8 cellular contexts compared by ENCODE assay signal in the genomic region with DNA sequence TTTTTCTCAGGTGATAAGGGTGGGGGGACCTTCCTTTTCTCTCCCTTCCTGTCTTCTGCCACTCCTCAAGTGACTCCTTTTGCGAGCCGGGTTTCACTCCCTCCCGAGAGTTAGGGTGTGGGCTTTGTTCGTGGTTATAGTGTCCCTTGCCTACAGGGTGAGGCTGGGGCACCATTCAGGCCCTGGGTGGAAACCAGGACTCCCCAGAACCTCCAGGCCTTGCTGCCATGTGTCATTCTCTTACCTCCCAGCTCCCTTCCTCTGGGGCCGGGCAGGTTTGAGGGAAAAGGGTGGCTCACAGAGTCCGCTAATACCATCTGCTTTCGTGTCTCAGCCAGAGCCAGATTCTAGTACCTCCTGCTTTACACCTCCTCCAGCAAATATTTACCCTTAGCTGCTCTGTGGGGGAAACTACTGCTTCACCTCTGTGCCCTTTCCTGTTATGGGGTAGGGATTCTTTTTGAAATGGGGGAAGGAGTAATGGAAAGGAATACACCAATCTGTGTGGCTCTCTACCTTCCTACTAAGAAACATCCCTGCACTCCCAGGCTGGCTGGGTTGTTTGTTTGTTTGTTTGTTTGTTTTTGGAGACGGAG. TPM values are rescaled to one million over a fixed set of nuclear protein-coding genes. Genes with fewer than 3 reads are reported as not detected.
A peak's percentile ranks its signal among the peaks of the same experiment; 100 is the strongest.
DNase-seq lines count a peak whose midpoint lies in the region; ATAC-seq and TF ChIP-seq lines count a peak whose summit lies in the region.

No MANE protein-coding gene starts in this region.

- no peaks in the 10 kb centered on the region for H3K27me3 ChIP-seq in heart left ventricle
- H3K27me3 ChIP-seq in lower lobe of right lung (ENCODE audit: low read depth), result no peaks in the 10 kb centered on the region
- H3K27me3 ChIP-seq in vagina, result no peaks in the 10 kb centered on the region

- intact Hi-C loops in heart left ventricle (cut with DNase I), result loop anchor here in 6 of 10 donors (5.0 to 10.0 kb wide), 5 partner anchors 42 to 185 kb away; a partner anchor contains a TSS
- intact Hi-C loops in cardiac septum (cut with DNase I), result loop anchor here (2.0 kb wide), 1 partner anchor 41 kb away; no protein-coding TSS in a partner anchor
- intact Hi-C loops in lower lobe of right lung (cut with DNase I), result no loop called here
- intact Hi-C loops in vagina (cut with DNase I), result no loop called here

- peak in 2 of 4 donors; percentile 2 for ATAC-seq in heart left ventricle
- peak in 1 of 2 donors; percentile 0 for ATAC-seq in lower lobe of right lung
- no peak for ATAC-seq in HG03565 (IDR thresholded peaks at IDR 0.05; ENCODE audit: unreplicated experiment)

- DNase-seq in heart left ventricle (peak in 1 of 5 donors; percentile 38), cardiac septum (ENCODE audit: low spot score) (no peak), astrocyte of the spinal cord (ENCODE audit: low read depth, low spot score) (no peak), lower lobe of right lung (no peak), vagina (ENCODE audit: extremely low spot score in 2 of 2) (no peak), ureter (ENCODE audit: low spot score) (no peak)
- no peak for DNase-seq in NK-92 treated with Interleukin-12 subunit alpha and Interleukin-12 subunit beta, amount 100 ng/mL, for 24 hours (lab: John Stamatoyannopoulos, UW)

- no peak for TF ChIP-seq CTCF in heart left ventricle (IDR thresholded peaks at IDR 0.05)
- TF ChIP-seq CTCF in astrocyte of the spinal cord (IDR thresholded peaks at IDR 0.05; ENCODE audit: low read depth, low read length), result no peak
- TF ChIP-seq CTCF in lower lobe of right lung (IDR thresholded peaks at IDR 0.05), result no peak
- TF ChIP-seq CTCF in vagina (IDR thresholded peaks at IDR 0.05), result no peak

- 15 to 19% (median 18%) methylated on average over 8 of the region's 8 CpGs for WGBS in heart left ventricle, 4 donors

- TF ChIP-seq POLR2A in heart left ventricle (IDR thresholded peaks at IDR 0.05) (no peak), vagina (IDR thresholded peaks at IDR 0.05) (no peak)

- in situ Hi-C loops in astrocyte of the spinal cord (cut with HindIII; ENCODE audit: low sequenced_read_pairs), result no loop called here

- H3K4me1 ChIP-seq in heart left ventricle (peaks cover 23 to 67% (median 59%) of the 10 kb centered on the region in 12 donors), lower lobe of right lung (peaks cover 66% of the 10 kb centered on the region), vagina (peaks cover 70% of the 10 kb centered on the region)

- peak overlapping the region; percentile 73 to 99 (median 96) for H3K27ac ChIP-seq in heart left ventricle
- peak overlapping the region; percentile 88 for H3K27ac ChIP-seq in lower lobe of right lung
- peak overlapping the region; percentile 97 for H3K27ac ChIP-seq in vagina

- H3K4me3 ChIP-seq in heart left ventricle, result peak overlapping the region; percentile 62 to 100 (median 92)
- H3K4me3 ChIP-seq in astrocyte of the spinal cord (ENCODE audit: low read depth, low read length), result peak overlapping the region; percentile 100
- peak overlapping the region; percentile 83 for H3K4me3 ChIP-seq in lower lobe of right lung
- H3K4me3 ChIP-seq in vagina, result peak overlapping the region; percentile 97 to 99

- H3K36me3 ChIP-seq in heart left ventricle (peaks cover 0 to 10% (median 2%) of the 10 kb centered on the region in 9 donors), lower lobe of right lung (no peaks in the 10 kb centered on the region), vagina (no peaks in the 10 kb centered on the region)

- no peaks in the 10 kb centered on the region for H3K9me3 ChIP-seq in heart left ventricle
- H3K9me3 ChIP-seq in lower lobe of right lung, result no peaks in the 10 kb centered on the region
- H3K9me3 ChIP-seq in vagina, result no peaks in the 10 kb centered on the region

RNA-seq across cellular contexts. Expression of a gene that starts 2.8 kb away (rescaled TPM):
- total RNA-seq in heart left ventricle (100 to 1,000 TPM; 124 to 307 (median 154) TPM), cardiac septum (190 TPM), lower lobe of right lung (454 TPM), vagina (513 TPM), ureter (656 TPM)
- 100 to 1,000 TPM; 100 to 107 TPM for polyA plus RNA-seq in heart left ventricle

RNA-seq across cellular contexts. Expression of a gene that starts 31.3 kb away (rescaled TPM):
- total RNA-seq in heart left ventricle (1,000 to 10,000 TPM in 1 of 9 donors, 100 to 1,000 TPM in 8; 447 to 1,239 (median 596) TPM), cardiac septum (483 TPM), lower lobe of right lung (229 TPM), vagina (349 TPM), ureter (322 TPM)
- 100 to 1,000 TPM; 761 to 801 TPM for polyA plus RNA-seq in heart left ventricle

RNA-seq across cellular contexts. Expression of a gene that starts 32.5 kb away (rescaled TPM):
- total RNA-seq in heart left ventricle (1 to 10 TPM; 1.2 to 9.9 (median 2.7) TPM), cardiac septum (1.5 TPM), lower lobe of right lung (11.4 TPM), vagina (47.9 TPM), ureter (9.0 TPM)
- polyA plus RNA-seq in heart left ventricle, result 1 to 10 TPM in 1 of 2 donors, under 1 TPM in 1; 0.69 to 2.7 TPM

Comparison
In these comparisons a context has a peak if more than half of its experiments do, and no peak if none do; other contexts are left out.
1. intact Hi-C loops: an anchor here in heart left ventricle (5.0 to 10.0 kb wide) and cardiac septum (2.0 kb wide); none called in lower lobe of right lung and vagina.